Comparison of ENCODE assay signal across 11 cellular contexts in genomic region chr16:2003231-2003826, GRCh38. TPM values are rescaled to one million over a fixed set of nuclear protein-coding genes. Genes with fewer than 3 reads are reported as not detected.
A peak's percentile ranks its signal among the peaks of the same experiment; 100 is the strongest.
DNase-seq lines count a peak whose midpoint lies in the region; TF ChIP-seq lines count a peak whose summit lies in the region.
"Had no signal": no experiment of that assay in that cellular context is flagged by ENCODE, and none has a peak within 500 bp of the region (broad histone marks: within the 10 kb centered on the region; RNA-seq: fewer than 3 reads in every experiment).

No MANE protein-coding gene starts in this region.

- no peak overlapping the region for H2AK5ac ChIP-seq in mesenchymal stem cell (ENCODE audit: low read length, severe bottlenecking)

- no peaks in the 10 kb centered on the region for H3K27me3 Mint-ChIP-seq in activated CD4-positive, alpha-beta T cell treated with anti-CD3 and anti-CD28 coated beads, Interleukin-2, amount 10 ng/mL, durations not matched to agents 7 days and 5 days
- H3K27me3 Mint-ChIP-seq: CD4-positive, CD25-positive, alpha-beta regulatory T cell had no signal

- no peak overlapping the region for H3K14ac ChIP-seq in mesenchymal stem cell (ENCODE audit: low read length in 2 of 2)

- CTCF ChIA-PET in activated CD4-positive, alpha-beta T cell treated with anti-CD3 and anti-CD28 coated beads, Interleukin-2, amount 10 ng/mL, durations not matched to agents 7 days and 5 days (lab: Charles Lee): interaction anchor here (0.6 to 3.7 kb wide), 15 partner anchors 9 to 162 kb away, joined by 3 to 36 read pairs (median 5); partner anchors contain the start of genes NTHL1, TBL3, TRAF7 and TSC2

- peaks cover 25% of the 10 kb centered on the region for H3K36me3 Mint-ChIP-seq in activated CD4-positive, alpha-beta T cell treated with anti-CD3 and anti-CD28 coated beads, Interleukin-2, amount 10 ng/mL, durations not matched to agents 7 days and 5 days (ENCODE audit: low read depth)

- no peaks in the 10 kb centered on the region for H3K27me3 ChIP-seq in left ventricle myocardium inferior (ENCODE audit: low read depth)
- no peaks in the 10 kb centered on the region for H3K27me3 ChIP-seq in right atrium auricular region
- H3K27me3 ChIP-seq in mesenchymal stem cell (ENCODE audit: control insufficient read depth in 1 of 2, insufficient read depth in 1 of 2, low read length in 2 of 2): no peaks in the 10 kb centered on the region
- H3K27me3 ChIP-seq in spleen (replicated peaks in 1 of 7): no peaks in the 10 kb centered on the region

- POLR2A ChIA-PET in activated CD4-positive, alpha-beta T cell treated with anti-CD3 and anti-CD28 coated beads, Interleukin-2, amount 10 ng/mL, durations not matched to agents 7 days and 5 days (lab: Charles Lee): no interaction called here

- no peaks in the 10 kb centered on the region for H3K9me3 Mint-ChIP-seq in activated CD4-positive, alpha-beta T cell treated with anti-CD3 and anti-CD28 coated beads, Interleukin-2, amount 10 ng/mL, durations not matched to agents 7 days and 5 days
- H3K9me3 Mint-ChIP-seq: CD4-positive, CD25-positive, alpha-beta regulatory T cell; HFFc6 had no signal

- H3K4ac ChIP-seq in mesenchymal stem cell (ENCODE audit: low read depth in 1 of 2, low read length in 2 of 2): no peak overlapping the region

- no peak overlapping the region for H3K4me3 Mint-ChIP-seq in activated CD4-positive, alpha-beta T cell treated with anti-CD3 and anti-CD28 coated beads, Interleukin-2, amount 10 ng/mL, durations not matched to agents 7 days and 5 days
- H3K4me3 Mint-ChIP-seq: CD4-positive, CD25-positive, alpha-beta regulatory T cell; HFFc6 had no signal

- no peak overlapping the region for H2BK120ac ChIP-seq in mesenchymal stem cell (ENCODE audit: low read depth, low read length)

- intact Hi-C loops in left ventricle myocardium inferior (cut with micrococcal nuclease) (no loop called here), spleen (cut with DNase I; ENCODE audit: low total_unique reads) (no loop called here)

- no peak overlapping the region for H3K23ac ChIP-seq in mesenchymal stem cell (ENCODE audit: low read length in 2 of 2)

- H3K4me1 ChIP-seq in left ventricle myocardium inferior: peaks cover 53% of the 10 kb centered on the region
- H3K4me1 ChIP-seq in right atrium auricular region: peaks cover 0 to 50% of the 10 kb centered on the region in 2 donors
- peaks cover 48% of the 10 kb centered on the region for H3K4me1 ChIP-seq in mesenchymal stem cell (ENCODE audit: control insufficient read depth, insufficient read depth, low read depth, low read length)
- H3K4me1 ChIP-seq in spleen: peaks cover 41 to 69% (median 52%) of the 10 kb centered on the region in 6 donors

- H2AFZ ChIP-seq in mesenchymal stem cell (ENCODE audit: low read depth, low read length): no peak overlapping the region

- no peak overlapping the region for H2BK15ac ChIP-seq in mesenchymal stem cell (ENCODE audit: low read depth, poor library complexity, severe bottlenecking)

- no peak overlapping the region for H3K18ac ChIP-seq in mesenchymal stem cell (ENCODE audit: low read depth in 1 of 2, low read length in 2 of 2)

- no peak overlapping the region for H3K27ac Mint-ChIP-seq in activated CD4-positive, alpha-beta T cell treated with anti-CD3 and anti-CD28 coated beads, Interleukin-2, amount 10 ng/mL, durations not matched to agents 7 days and 5 days
- H3K27ac Mint-ChIP-seq: CD4-positive, CD25-positive, alpha-beta regulatory T cell; HFFc6 had no signal

- TF ChIP-seq POLR2A in spleen (IDR thresholded peaks at IDR 0.05): no peak

- peaks cover 32% of the 10 kb centered on the region for H3K4me1 Mint-ChIP-seq in activated CD4-positive, alpha-beta T cell treated with anti-CD3 and anti-CD28 coated beads, Interleukin-2, amount 10 ng/mL, durations not matched to agents 7 days and 5 days

- H3K27ac ChIP-seq in left ventricle myocardium inferior (replicated peaks): peak overlapping the region; percentile 71
- H3K27ac ChIP-seq in right atrium auricular region: peak overlapping the region in 1 of 2 donors; percentile 26
- peak overlapping the region; percentile 67; the same call in 1 of the 2 replicates for H3K27ac ChIP-seq in VCaP
- no peak overlapping the region for H3K27ac ChIP-seq in mesenchymal stem cell (ENCODE audit: low read length, poor library complexity, severe bottlenecking)
- peak overlapping the region in 1 of 8 donors; percentile 2 for H3K27ac ChIP-seq in spleen
- H3K27ac ChIP-seq: HL-60 had no signal

- H3K9ac ChIP-seq in mesenchymal stem cell (ENCODE audit: low read length): peak overlapping the region; percentile 59

- H3K79me1 ChIP-seq in mesenchymal stem cell (replicated peaks; ENCODE audit: low read length, poor library complexity, severe bottlenecking): peaks cover 33% of the 10 kb centered on the region

- no peak overlapping the region for H2BK5ac ChIP-seq in mesenchymal stem cell (ENCODE audit: low read depth, low read length, poor library complexity, severe bottlenecking)

- no peak overlapping the region for H3K4me2 ChIP-seq in mesenchymal stem cell (ENCODE audit: low read length, poor library complexity, severe bottlenecking)

- H3K4me3 ChIP-seq in left ventricle myocardium inferior (no peak overlapping the region), right atrium auricular region (no peak overlapping the region), mesenchymal stem cell (ENCODE audit: insufficient read depth in 1 of 2, low read depth in 1 of 2, low read length in 2 of 2) (peak overlapping the region in 1 of 2 experiments; percentile 37), spleen (no peak overlapping the region)

- peaks cover 50% of the 10 kb centered on the region for H3K36me3 ChIP-seq in left ventricle myocardium inferior
- peaks cover 48% of the 10 kb centered on the region for H3K36me3 ChIP-seq in right atrium auricular region
- peaks cover 44 to 90% of the 10 kb centered on the region in 2 experiments for H3K36me3 ChIP-seq in mesenchymal stem cell (ENCODE audit: control insufficient read depth in 1 of 2, insufficient read depth in 2 of 2, low read depth in 1 of 2, low read length in 2 of 2)
- H3K36me3 ChIP-seq in spleen: peaks cover 5 to 72% (median 52%) of the 10 kb centered on the region in 6 donors

- H3K9me3 ChIP-seq in left ventricle myocardium inferior (replicated peaks) (no peaks in the 10 kb centered on the region), right atrium auricular region (no peaks in the 10 kb centered on the region), mesenchymal stem cell (ENCODE audit: control insufficient read depth, low read length) (no peaks in the 10 kb centered on the region), spleen (no peaks in the 10 kb centered on the region)

- H4K8ac ChIP-seq in mesenchymal stem cell (ENCODE audit: low read length): no peak overlapping the region

- peak overlapping the region; percentile 8 for H4K91ac ChIP-seq in mesenchymal stem cell (ENCODE audit: low read length)

- DNase-seq in left ventricle myocardium inferior (no peak), right atrium auricular region (ENCODE audit: low spot score) (no peak), mesenchymal stem cell (no peak), spleen (peak; percentile 68), NCI-H345 treated with DMSO at 0.1 percent for 48 hours (lab: John Stamatoyannopoulos, UW; ENCODE audit: unreplicated experiment) (no peak), dermis blood vessel endothelial cell (no peak)
- no peak for DNase-seq in activated CD4-positive, alpha-beta T cell treated with anti-CD3 and anti-CD28 coated beads, Interleukin-2, amount 10 ng/mL, durations not matched to agents 7 days and 5 days

- TF ChIP-seq CTCF in left ventricle myocardium inferior (IDR thresholded peaks at IDR 0.05; ENCODE audit: borderline replicate concordance) (no peak), right atrium auricular region (IDR thresholded peaks at IDR 0.05) (no peak), VCaP (conservative IDR thresholded peaks at IDR 0.05) (no peak), spleen (IDR thresholded peaks at IDR 0.05 in 8 of 11, conservative IDR thresholded peaks at IDR 0.05 in 3 of 11) (no peak)

- WGBS in mesenchymal stem cell: 82% methylated on average over 8 of the region's 8 CpGs
- 82 to 96% (median 84%) methylated on average over 4 to 8 of the region's 8 CpGs for WGBS in spleen, 5 donors

- peak overlapping the region in 1 of 2 experiments; percentile 21 for H2BK12ac ChIP-seq in mesenchymal stem cell (ENCODE audit: low read length in 2 of 2)

RNA-seq across cellular contexts. Expression of gene ZNF598, which starts 6.3 kb away (rescaled TPM):
- total RNA-seq in left ventricle myocardium inferior (14.5 TPM), right atrium auricular region (10 to 100 TPM; 11.4 to 19.9 TPM), spleen (10 to 100 TPM; 34.6 to 56.2 (median 47.2) TPM), dermis blood vessel endothelial cell (19.1 and 28.2 TPM in 2 replicates)
- 23.8 TPM for polyA plus RNA-seq in mesenchymal stem cell (2013, experiment 1 of 2)
- polyA plus RNA-seq in mesenchymal stem cell (2013, experiment 2 of 2): 21.1 TPM
- 10 to 100 TPM; 21.8 to 45.5 (median 29.0) TPM for polyA plus RNA-seq in spleen
- 10 to 100 TPM; 56.3 to 56.5 TPM for total RNA-seq in activated CD4-positive, alpha-beta T cell treated with anti-CD3 and anti-CD28 coated beads, Interleukin-2, amount 10 ng/mL, durations not matched to agents 7 days and 5 days

RNA-seq across cellular contexts. Expression of gene SYNGR3, which starts 13.6 kb away (rescaled TPM):
- total RNA-seq in left ventricle myocardium inferior: 0.38 TPM
- total RNA-seq in right atrium auricular region: 1 to 10 TPM in 1 of 2 donors, under 1 TPM in 1; 0.52 to 2.1 TPM
- polyA plus RNA-seq in mesenchymal stem cell (2013, experiment 1 of 2): 0.48 TPM
- 0.55 TPM for polyA plus RNA-seq in mesenchymal stem cell (2013, experiment 2 of 2)
- 10 to 100 TPM in 1 of 7 donors, 1 to 10 TPM in 5, under 1 TPM in 1; 0.85 to 11.4 (median 2.6) TPM for total RNA-seq in spleen
- polyA plus RNA-seq in spleen: 1 to 10 TPM; 1.8 to 3.0 (median 3.0) TPM
- total RNA-seq in dermis blood vessel endothelial cell: 1.6 and 2.4 TPM in 2 replicates
- total RNA-seq in activated CD4-positive, alpha-beta T cell treated with anti-CD3 and anti-CD28 coated beads, Interleukin-2, amount 10 ng/mL, durations not matched to agents 7 days and 5 days: 1 to 10 TPM; 1.3 to 1.9 TPM

RNA-seq across cellular contexts. Expression of gene NPW, which starts 16.3 kb away (rescaled TPM):
- total RNA-seq in left ventricle myocardium inferior (not detected), right atrium auricular region (not detected), spleen (1 to 10 TPM in 1 of 7 donors, under 1 TPM in 3, not detected in 3; 0.51 to 1.9 (median 0.89) TPM), dermis blood vessel endothelial cell (0.17 and 1.2 TPM in 2 replicates)
- polyA plus RNA-seq in mesenchymal stem cell (2013, experiment 1 of 2): 0.59 TPM
- 0.71 TPM for polyA plus RNA-seq in mesenchymal stem cell (2013, experiment 2 of 2)
- polyA plus RNA-seq in spleen: 1 to 10 TPM in 2 of 3 donors, under 1 TPM in 1; 0.30 to 2.5 (median 2.3) TPM
- total RNA-seq in activated CD4-positive, alpha-beta T cell treated with anti-CD3 and anti-CD28 coated beads, Interleukin-2, amount 10 ng/mL, durations not matched to agents 7 days and 5 days: under 1 TPM; 0.42 to 0.69 TPM
- total RNA-seq: CD4-positive, CD25-positive, alpha-beta regulatory T cell had no signal
- polyA plus RNA-seq: CD4-positive, CD25-positive, alpha-beta regulatory T cell had no signal

RNA-seq across cellular contexts. Expression of gene GFER, which starts 19.3 kb away (rescaled TPM):
- total RNA-seq in left ventricle myocardium inferior (23.3 TPM), right atrium auricular region (10 to 100 TPM; 11.9 to 12.6 TPM), spleen (10 to 100 TPM in 6 of 7 donors, 1 to 10 TPM in 1; 9.6 to 23.3 (median 20.5) TPM), dermis blood vessel endothelial cell (9.0 and 13.4 TPM in 2 replicates)
- 33.5 TPM for polyA plus RNA-seq in mesenchymal stem cell (2013, experiment 1 of 2)
- polyA plus RNA-seq in mesenchymal stem cell (2013, experiment 2 of 2): 32.2 TPM
- polyA plus RNA-seq in spleen: 10 to 100 TPM; 28.5 to 36.0 (median 34.9) TPM
- total RNA-seq in activated CD4-positive, alpha-beta T cell treated with anti-CD3 and anti-CD28 coated beads, Interleukin-2, amount 10 ng/mL, durations not matched to agents 7 days and 5 days: 10 to 100 TPM; 23.8 to 25.2 TPM

RNA-seq across cellular contexts. Expression of gene NOXO1, which starts 22.1 kb away (rescaled TPM):
- not detected for total RNA-seq in left ventricle myocardium inferior
- under 1 TPM in 1 of 2 donors, not detected in 1; 0.30 TPM for total RNA-seq in right atrium auricular region
- polyA plus RNA-seq in mesenchymal stem cell (2013, experiment 1 of 2): 0.07 TPM
- polyA plus RNA-seq in mesenchymal stem cell (2013, experiment 2 of 2): 0.15 TPM
- total RNA-seq in spleen: 1 to 10 TPM in 1 of 7 donors, under 1 TPM in 2, not detected in 4; 0.30 to 1.4 (median 0.49) TPM
- 1 to 10 TPM in 1 of 3 donors, under 1 TPM in 2; 0.68 to 1.3 (median 0.96) TPM for polyA plus RNA-seq in spleen
- 0.34 TPM in 1 of 2 replicates, not detected in the other for total RNA-seq in dermis blood vessel endothelial cell
- total RNA-seq in activated CD4-positive, alpha-beta T cell treated with anti-CD3 and anti-CD28 coated beads, Interleukin-2, amount 10 ng/mL, durations not matched to agents 7 days and 5 days: under 1 TPM; 0.87 to 0.89 TPM
